ENCODE assay signal across 1 cellular context in the genomic region with DNA sequence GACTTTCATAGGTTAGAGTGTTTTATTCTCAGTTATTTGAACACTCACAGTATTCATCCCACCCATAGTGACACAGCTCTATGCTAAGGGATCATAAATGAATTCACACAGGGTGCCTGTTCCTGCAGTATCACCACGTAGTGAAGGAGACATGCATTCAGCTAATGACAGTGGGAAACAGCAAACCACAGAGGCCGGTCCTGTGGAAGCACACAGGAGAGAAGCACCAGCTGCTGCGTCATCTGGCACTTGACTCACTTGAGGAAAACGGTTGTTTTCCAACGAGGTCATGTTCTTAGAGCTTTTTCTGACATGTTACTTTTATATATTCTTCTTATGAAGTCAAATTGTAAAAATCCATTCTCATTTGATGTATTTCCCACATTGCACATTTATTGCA.
TF ChIP-seq lines count a peak whose summit lies in the region.

No MANE protein-coding gene starts in this region.

TF ChIP-seq in K562, 482 proteins besides CTCF, POLR2A, EP300 and RAD21 (continued from another document):
- TF ChIP-seq, protein P1, sequence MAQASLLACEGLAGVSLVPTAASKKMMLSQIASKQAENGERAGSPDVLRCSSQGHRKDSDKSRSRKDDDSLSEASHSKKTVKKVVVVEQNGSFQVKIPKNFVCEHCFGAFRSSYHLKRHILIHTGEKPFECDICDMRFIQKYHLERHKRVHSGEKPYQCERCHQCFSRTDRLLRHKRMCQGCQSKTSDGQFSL (CRISPR knock-in tag; IDR thresholded peaks at IDR 0.05): no peak
- TF ChIP-seq, protein P1 (tag; IDR thresholded peaks at IDR 0.05): no peak
- TF ChIP-seq BRD4 (IDR thresholded peaks at IDR 0.05) (no peak), POLR3A (IDR thresholded peaks at IDR 0.05; ENCODE audit: borderline replicate concordance, extremely low read depth, insufficient read depth, insufficient read length) (no peak)
